18 cellular contexts compared by ENCODE assay signal in the genomic region with DNA sequence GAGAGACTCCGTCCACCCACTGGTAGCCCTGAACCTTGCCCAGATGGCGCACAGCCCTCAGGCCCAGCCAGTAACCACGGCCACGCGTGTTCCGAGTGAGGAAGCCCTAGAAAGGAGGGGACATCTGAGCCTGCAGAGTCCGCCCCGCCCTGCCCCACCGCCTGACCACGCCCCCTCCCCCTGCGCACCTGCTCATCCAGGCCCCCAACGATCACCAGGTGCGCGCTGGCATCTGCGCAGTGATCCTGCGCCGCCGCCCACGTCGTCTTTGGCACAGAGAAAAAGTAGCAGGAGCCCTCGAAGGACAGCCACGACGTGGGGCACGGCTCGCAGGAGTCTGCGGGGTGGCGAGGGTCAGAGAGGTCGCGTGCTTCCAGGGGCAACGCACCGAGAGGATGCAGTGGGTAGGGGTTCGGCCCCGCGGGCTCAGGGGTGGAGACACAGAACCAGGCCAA. TPM values are rescaled to one million over a fixed set of nuclear protein-coding genes. Genes with fewer than 3 reads are reported as not detected.
DNase-seq lines count a peak whose midpoint lies in the region; ATAC-seq and TF ChIP-seq lines count a peak whose summit lies in the region.
"Had no signal": no experiment of that assay in that cellular context is flagged by ENCODE, and none has a peak within 500 bp of the region (broad histone marks: within the 10 kb centered on the region; RNA-seq: fewer than 3 reads in every experiment).

No MANE protein-coding gene starts in this region.

- no peaks in the 10 kb centered on the region for H3K36me3 Mint-ChIP-seq in activated CD4-positive, alpha-beta T cell treated with anti-CD3 and anti-CD28 coated beads, Interleukin-2, amount 10 ng/mL, durations not matched to agents 7 days and 5 days (ENCODE audit: low read depth)
- no peaks in the 10 kb centered on the region for H3K36me3 Mint-ChIP-seq in endodermal cell (ENCODE audit: low read depth)
- H3K36me3 Mint-ChIP-seq: brain, type B pancreatic cell had no signal

- H3K4me3 ChIP-seq in HUES64 (ENCODE audit: low read length), result peak overlapping the region; percentile 38
- H3K4me3 ChIP-seq in endodermal cell (ENCODE audit: low read length), result no peak overlapping the region
- H3K4me3 ChIP-seq in neutrophil (ENCODE audit: low read depth in 1 of 2, low read length in 1 of 2), result peak overlapping the region; percentile 35 to 54
- H3K4me3 ChIP-seq: SJSA1 had no signal

- no peaks in the 10 kb centered on the region for H3K4me1 Mint-ChIP-seq in activated CD4-positive, alpha-beta T cell treated with anti-CD3 and anti-CD28 coated beads, Interleukin-2, amount 10 ng/mL, durations not matched to agents 7 days and 5 days
- H3K4me1 Mint-ChIP-seq in endodermal cell, result peaks cover 4% of the 10 kb centered on the region
- H3K4me1 Mint-ChIP-seq: brain, neural crest cell had no signal

- H3K4me3 Mint-ChIP-seq in activated CD4-positive, alpha-beta T cell treated with anti-CD3 and anti-CD28 coated beads, Interleukin-2, amount 10 ng/mL, durations not matched to agents 7 days and 5 days, result no peak overlapping the region
- H3K4me3 Mint-ChIP-seq in endodermal cell, result peak overlapping the region; percentile 34
- H3K4me3 Mint-ChIP-seq: neural crest cell, type B pancreatic cell had no signal

- peaks cover 50% of the 10 kb centered on the region for H3K27me3 Mint-ChIP-seq in activated CD4-positive, alpha-beta T cell treated with anti-CD3 and anti-CD28 coated beads, Interleukin-2, amount 10 ng/mL, durations not matched to agents 7 days and 5 days
- peaks cover 90% of the 10 kb centered on the region for H3K27me3 Mint-ChIP-seq in endodermal cell (ENCODE audit: insufficient read depth)

- TF ChIP-seq CTCF in endodermal cell (conservative IDR thresholded peaks at IDR 0.05) (no peak), neutrophil (IDR thresholded peaks at IDR 0.05) (no peak)

- ATAC-seq in HG02981 (IDR thresholded peaks at IDR 0.05; ENCODE audit: unreplicated experiment) (no peak), HG03039 (IDR thresholded peaks at IDR 0.05; ENCODE audit: unreplicated experiment) (no peak)

- DNase-seq in activated CD4-positive, alpha-beta T cell treated with anti-CD3 and anti-CD28 coated beads for 48 hours, result peak; percentile 14
- DNase-seq in activated CD4-positive, alpha-beta T cell treated with anti-CD3 and anti-CD28 coated beads, Interleukin-2, amount 10 ng/mL, durations not matched to agents 7 days and 5 days, result no peak
- DNase-seq in endodermal cell, result peak; percentile 67
- no peak for DNase-seq in activated CD8-positive, alpha-beta memory T cell treated with anti-CD3 and anti-CD28 coated beads, Interleukin-2, amount 50 U/mL, for 48 hours
- DNase-seq: activated gamma-delta T cell, mammary epithelial cell, MM.1S had no signal

- WGBS in HUES64, result 33% methylated on average over 34 of the region's 34 CpGs
- WGBS in endodermal cell (ENCODE audit: insufficient coverage in 1 of 2, insufficient read length in 1 of 2), 2 experiments, result 32 to 43% methylated on average over 14 to 34 of the region's 34 CpGs

- H3K9me3 Mint-ChIP-seq in activated CD4-positive, alpha-beta T cell treated with anti-CD3 and anti-CD28 coated beads, Interleukin-2, amount 10 ng/mL, durations not matched to agents 7 days and 5 days, result no peaks in the 10 kb centered on the region
- H3K9me3 Mint-ChIP-seq in endodermal cell, result no peaks in the 10 kb centered on the region
- H3K9me3 Mint-ChIP-seq: neural crest cell, type B pancreatic cell had no signal

- H3K9me3 ChIP-seq in HUES64 (ENCODE audit: insufficient read depth, low read depth, low read length), result no peaks in the 10 kb centered on the region
- H3K9me3 ChIP-seq in endodermal cell (ENCODE audit: control insufficient read depth, low read length), result no peaks in the 10 kb centered on the region
- no peaks in the 10 kb centered on the region for H3K9me3 ChIP-seq in neutrophil
- H3K9me3 ChIP-seq: right atrium auricular region, SJSA1 had no signal

- no peaks in the 10 kb centered on the region for H3K4me1 ChIP-seq in HUES64 (ENCODE audit: insufficient read depth, low read length)
- H3K4me1 ChIP-seq in endodermal cell (ENCODE audit: control insufficient read depth, insufficient read depth, low read length), result no peaks in the 10 kb centered on the region
- peaks cover 25 to 35% of the 10 kb centered on the region in 2 experiments for H3K4me1 ChIP-seq in neutrophil (ENCODE audit: control insufficient read depth in 1 of 2, insufficient read depth in 1 of 2, low read depth in 1 of 2, low read length in 1 of 2)
- H3K4me1 ChIP-seq: SJSA1 had no signal

- no peak overlapping the region for H3K9ac ChIP-seq in HUES64 (ENCODE audit: low read depth, low read length)
- no peak overlapping the region for H3K9ac ChIP-seq in endodermal cell (ENCODE audit: extremely low read depth, low read length, poor library complexity, severe bottlenecking)

- no peak overlapping the region for H3K27ac Mint-ChIP-seq in activated CD4-positive, alpha-beta T cell treated with anti-CD3 and anti-CD28 coated beads, Interleukin-2, amount 10 ng/mL, durations not matched to agents 7 days and 5 days
- H3K27ac Mint-ChIP-seq in endodermal cell, result no peak overlapping the region
- H3K27ac Mint-ChIP-seq: brain, type B pancreatic cell had no signal

- H3K27me3 ChIP-seq in HUES64 (ENCODE audit: insufficient read depth, low read length), result peaks cover 75% of the 10 kb centered on the region
- peaks cover 85% of the 10 kb centered on the region for H3K27me3 ChIP-seq in endodermal cell (ENCODE audit: control insufficient read depth, insufficient read depth, low read length, poor library complexity, severe bottlenecking)
- peaks cover 45% of the 10 kb centered on the region for H3K27me3 ChIP-seq in neutrophil

- H3K27ac ChIP-seq in HUES64 (ENCODE audit: low read depth, low read length) (no peak overlapping the region), endodermal cell (ENCODE audit: low read depth, low read length) (no peak overlapping the region), neutrophil (no peak overlapping the region)
- H3K27ac ChIP-seq: right atrium auricular region, SJSA1 had no signal

- POLR2A ChIA-PET in activated CD4-positive, alpha-beta T cell treated with anti-CD3 and anti-CD28 coated beads, Interleukin-2, amount 10 ng/mL, durations not matched to agents 7 days and 5 days (lab: Charles Lee), result no interaction called here

- CTCF ChIA-PET in activated CD4-positive, alpha-beta T cell treated with anti-CD3 and anti-CD28 coated beads, Interleukin-2, amount 10 ng/mL, durations not matched to agents 7 days and 5 days (lab: Charles Lee), result no interaction called here

- H3K36me3 ChIP-seq in HUES64 (ENCODE audit: insufficient read depth, low read length), result no peaks in the 10 kb centered on the region
- no peaks in the 10 kb centered on the region for H3K36me3 ChIP-seq in endodermal cell (ENCODE audit: control insufficient read depth, insufficient read depth, low read length)
- H3K36me3 ChIP-seq in neutrophil, result no peaks in the 10 kb centered on the region
- H3K36me3 ChIP-seq: right atrium auricular region, SJSA1 had no signal

RNA-seq across cellular contexts. Expression of gene CLEC4G, which starts 2.1 kb away (rescaled TPM):
- total RNA-seq in activated CD4-positive, alpha-beta T cell treated with anti-CD3 and anti-CD28 coated beads, Interleukin-2, amount 10 ng/mL, durations not matched to agents 7 days and 5 days, result not detected
- polyA plus RNA-seq in HUES64 (2013, experiment 1 of 2), result not detected
- polyA plus RNA-seq in HUES64 (2013, experiment 2 of 2), result not detected
- not detected for total RNA-seq in endodermal cell
- polyA plus RNA-seq in endodermal cell (2013, experiment 1 of 2), result not detected
- polyA plus RNA-seq in endodermal cell (2013, experiment 2 of 2), result not detected
- total RNA-seq: activated CD8-positive, alpha-beta memory T cell treated with anti-CD3 and anti-CD28 coated beads for 36 hours; HT-29; mammary epithelial cell; neural crest cell; SJSA1 had no signal
- polyA plus RNA-seq: mammary epithelial cell had no signal

RNA-seq across cellular contexts. Expression of gene CD209, which starts 17.5 kb away (rescaled TPM):
- not detected for total RNA-seq in activated CD4-positive, alpha-beta T cell treated with anti-CD3 and anti-CD28 coated beads, Interleukin-2, amount 10 ng/mL, durations not matched to agents 7 days and 5 days
- not detected for polyA plus RNA-seq in HUES64 (2013, experiment 1 of 2)
- not detected for polyA plus RNA-seq in HUES64 (2013, experiment 2 of 2)
- not detected for total RNA-seq in endodermal cell
- polyA plus RNA-seq in endodermal cell (2013, experiment 1 of 2), result not detected
- polyA plus RNA-seq in endodermal cell (2013, experiment 2 of 2), result not detected
- total RNA-seq: activated CD8-positive, alpha-beta memory T cell treated with anti-CD3 and anti-CD28 coated beads for 36 hours; HT-29; mammary epithelial cell; neural crest cell; SJSA1 had no signal
- polyA plus RNA-seq: mammary epithelial cell had no signal

RNA-seq across cellular contexts. Expression of gene FCER2, which starts 27.9 kb away (rescaled TPM):
- total RNA-seq in activated CD4-positive, alpha-beta T cell treated with anti-CD3 and anti-CD28 coated beads, Interleukin-2, amount 10 ng/mL, durations not matched to agents 7 days and 5 days, result under 1 TPM; 0.23 to 0.30 TPM
- polyA plus RNA-seq in HUES64 (2013, experiment 1 of 2), result not detected
- polyA plus RNA-seq in HUES64 (2013, experiment 2 of 2), result not detected
- not detected for total RNA-seq in endodermal cell
- polyA plus RNA-seq in endodermal cell (2013, experiment 1 of 2), result not detected
- not detected for polyA plus RNA-seq in endodermal cell (2013, experiment 2 of 2)
- total RNA-seq: HT-29, mammary epithelial cell, neural crest cell, right atrium auricular region, SJSA1 had no signal
- polyA plus RNA-seq: mammary epithelial cell had no signal

RNA-seq across cellular contexts. Expression of gene CLEC4M, which starts 33.2 kb away (rescaled TPM):
- not detected for total RNA-seq in activated CD4-positive, alpha-beta T cell treated with anti-CD3 and anti-CD28 coated beads, Interleukin-2, amount 10 ng/mL, durations not matched to agents 7 days and 5 days
- polyA plus RNA-seq in HUES64 (2013, experiment 1 of 2), result not detected
- not detected for polyA plus RNA-seq in HUES64 (2013, experiment 2 of 2)
- not detected for total RNA-seq in endodermal cell
- not detected for polyA plus RNA-seq in endodermal cell (2013, experiment 1 of 2)
- not detected for polyA plus RNA-seq in endodermal cell (2013, experiment 2 of 2)
- total RNA-seq: activated CD8-positive, alpha-beta memory T cell treated with anti-CD3 and anti-CD28 coated beads for 36 hours; HT-29; mammary epithelial cell; neural crest cell; right atrium auricular region; SJSA1 had no signal
- polyA plus RNA-seq: mammary epithelial cell had no signal

RNA-seq across cellular contexts. Expression of gene TRAPPC5, which starts 49.2 kb away (rescaled TPM):
- 100 to 1,000 TPM; 105 to 106 TPM for total RNA-seq in activated CD4-positive, alpha-beta T cell treated with anti-CD3 and anti-CD28 coated beads, Interleukin-2, amount 10 ng/mL, durations not matched to agents 7 days and 5 days
- polyA plus RNA-seq in HUES64 (2013, experiment 1 of 2), result 37.3 TPM
- polyA plus RNA-seq in HUES64 (2013, experiment 2 of 2), result 34.3 TPM
- 10 to 100 TPM; 64.6 to 93.1 TPM for total RNA-seq in endodermal cell
- 40.1 TPM for polyA plus RNA-seq in endodermal cell (2013, experiment 1 of 2)
- 38.2 TPM for polyA plus RNA-seq in endodermal cell (2013, experiment 2 of 2)

Comparison
In these comparisons a context has a peak if more than half of its experiments do, and no peak if none do; other contexts are left out.
1. DNase-seq: peak in activated CD4-positive, alpha-beta T cell treated with anti-CD3 and anti-CD28 coated beads for 48 hours (single experiment) and endodermal cell (single experiment); none in activated CD4-positive, alpha-beta T cell treated with anti-CD3 and anti-CD28 coated beads, Interleukin-2, amount 10 ng/mL, durations not matched to agents 7 days and 5 days (single experiment) and activated CD8-positive, alpha-beta memory T cell treated with anti-CD3 and anti-CD28 coated beads, Interleukin-2, amount 50 U/mL, for 48 hours (single experiment).